Comparison of ENCODE assay signal across 11 cellular contexts in genomic region chr19:53328967-53329366, GRCh38. TPM values are rescaled to one million over a fixed set of nuclear protein-coding genes. Genes with fewer than 3 reads are reported as not detected.
DNase-seq lines count a peak whose midpoint lies in the region; ATAC-seq and TF ChIP-seq lines count a peak whose summit lies in the region.
"Had no signal": no experiment of that assay in that cellular context is flagged by ENCODE, and none has a peak within 500 bp of the region (broad histone marks: within the 10 kb centered on the region; RNA-seq: fewer than 3 reads in every experiment).

No MANE protein-coding gene starts in this region.

- H3K27me3 ChIP-seq in transverse colon = peaks cover 7% of the 10 kb centered on the region
- H3K27me3 ChIP-seq: ascending aorta had no signal

- peaks cover 0 to 8% (median 3%) of the 10 kb centered on the region in 4 donors for H3K4me1 ChIP-seq in transverse colon

- WGBS in transverse colon (ENCODE audit: low coverage in 1 of 2), 2 donors = 44 to 62% methylated on average over 6 to 24 of the region's 24 CpGs

- TF ChIP-seq POLR2A in transverse colon (IDR thresholded peaks at IDR 0.05) = no peak

- no peak overlapping the region for H3K4me3 ChIP-seq in astrocyte of the spinal cord (ENCODE audit: low read depth, low read length)
- no peak overlapping the region for H3K4me3 ChIP-seq in transverse colon

- no peaks in the 10 kb centered on the region for H3K36me3 ChIP-seq in transverse colon
- H3K36me3 ChIP-seq: ascending aorta had no signal

- intact Hi-C loops in transverse colon (cut with DNase I; ENCODE audit: low total_unique reads) = no loop called here

- no peak overlapping the region for H3K27ac ChIP-seq in transverse colon
- H3K27ac ChIP-seq: ascending aorta, C4-2B had no signal

- H3K9me3 ChIP-seq in transverse colon = peaks cover 0 to 17% of the 10 kb centered on the region in 2 donors
- H3K9me3 ChIP-seq: ascending aorta had no signal

- no peak for ATAC-seq in HG03159 (IDR thresholded peaks at IDR 0.05; ENCODE audit: unreplicated experiment)
- ATAC-seq in HG02970 (IDR thresholded peaks at IDR 0.05; ENCODE audit: low FRiP score, unreplicated experiment) = no peak

- TF ChIP-seq CTCF in astrocyte of the spinal cord (IDR thresholded peaks at IDR 0.05; ENCODE audit: low read depth, low read length) = no peak
- TF ChIP-seq CTCF in transverse colon (IDR thresholded peaks at IDR 0.05) = no peak

- TF ChIP-seq EP300 in transverse colon (IDR thresholded peaks at IDR 0.05; ENCODE audit: low read depth) = no peak

- in situ Hi-C loops in astrocyte of the spinal cord (cut with HindIII; ENCODE audit: low sequenced_read_pairs) (no loop called here), transverse colon (cut with MboI; ENCODE audit: low pct_ligation_motif_present in 1 of 4, low pct_unique_long_range_greater_than_20kb in 1 of 4, low sequenced_read_pairs in 3 of 4) (no loop called here)

- DNase-seq in activated naive CD4-positive, alpha-beta T cell treated with Interleukin-2 at 50 U/mL for 16 hours = peak; percentile 9
- DNase-seq in activated naive CD4-positive, alpha-beta T cell (lab: John Stamatoyannopoulos, UW) = no peak
- DNase-seq in astrocyte of the spinal cord (ENCODE audit: low read depth, low spot score) (peak; percentile 3), iris pigment epithelial cell (ENCODE audit: low read depth) (peak; percentile 16), transverse colon (peak; percentile 17), DMS153 treated with DMSO at 0.1 percent for 48 hours (lab: John Stamatoyannopoulos, UW; ENCODE audit: unreplicated experiment) (no peak)
- DNase-seq: NCI-H1048 had no signal

RNA-seq across cellular contexts. Expression of gene ZNF845, which starts 4.6 kb away (rescaled TPM):
- 1 to 10 TPM; 1.6 to 8.4 (median 5.9) TPM for total RNA-seq in transverse colon

RNA-seq across cellular contexts. Expression of gene ZNF525, which starts 36.5 kb away (rescaled TPM):
- total RNA-seq in transverse colon = 10 to 100 TPM in 3 of 4 donors, 1 to 10 TPM in 1; 9.0 to 34.8 (median 19.5) TPM

Comparison
In these comparisons a context has a peak if more than half of its experiments do, and no peak if none do; other contexts are left out.
1. DNase-seq: peak in activated naive CD4-positive, alpha-beta T cell treated with Interleukin-2 at 50 U/mL for 16 hours (single experiment), astrocyte of the spinal cord (single experiment), iris pigment epithelial cell (single experiment) and transverse colon (single experiment); none in activated naive CD4-positive, alpha-beta T cell (0 of 4) and DMS153 treated with DMSO at 0.1 percent for 48 hours (single experiment).